In genomic region chr3:22117751-22118346, GRCh38 we compare ENCODE assay signal across 9 cellular contexts.
DNase-seq lines count a peak whose midpoint lies in the region; ATAC-seq and TF ChIP-seq lines count a peak whose summit lies in the region.
"Had no signal": no experiment of that assay in that cellular context is flagged by ENCODE, and none has a peak within 500 bp of the region (broad histone marks: within the 10 kb centered on the region; RNA-seq: fewer than 3 reads in every experiment).

No MANE protein-coding gene starts in this region.

- DNase-seq in Calu3 (no peak), LHCN-M2 (ENCODE audit: low read depth) (peak; percentile 49), iris pigment epithelial cell (ENCODE audit: low read depth) (peak; percentile 61), left cardiac atrium (no peak)

- no TSS peak for BruUV-seq in Calu3 (replicated peaks; lab: Mats Ljungman, UMichigan)

- peak; percentile 27 for TF ChIP-seq CTCF in Calu3 (IDR thresholded peaks at IDR 0.05; ENCODE audit: unreplicated experiment)
- peak; percentile 89 for TF ChIP-seq CTCF in VCaP (conservative IDR thresholded peaks at IDR 0.05)

- no peaks in the 10 kb centered on the region for H3K36me3 Mint-ChIP-seq in Calu3 (ENCODE audit: insufficient read depth, unreplicated experiment)
- H3K36me3 Mint-ChIP-seq: memory B cell had no signal

- intact Hi-C loops in Calu3 (cut with micrococcal nuclease; ENCODE audit: unreplicated experiment) (loop anchor here (5.0 to 10.0 kb wide), 3 partner anchors 221 to 1893 kb away; partner anchors contain the start of gene ZNF385D), left cardiac atrium (cut with DNase I) (loop anchor here in 1 of 2 donors (5.0 kb wide), 1 partner anchor 1776 kb away; no protein-coding TSS in a partner anchor)

- ATAC-seq in HG03196 (IDR thresholded peaks at IDR 0.05; ENCODE audit: unreplicated experiment) (no peak), GM18867 (IDR thresholded peaks at IDR 0.05; ENCODE audit: unreplicated experiment) (no peak), HG03025 (IDR thresholded peaks at IDR 0.05; ENCODE audit: low FRiP score, unreplicated experiment) (no peak), left cardiac atrium (no peak)

- H3K27me3 Mint-ChIP-seq in Calu3 (ENCODE audit: unreplicated experiment) = no peaks in the 10 kb centered on the region
- H3K27me3 Mint-ChIP-seq: memory B cell had no signal

- CTCF ChIA-PET in Calu3 (lab: Charles Lee) = no interaction called here

- H3K4me1 Mint-ChIP-seq in Calu3 (ENCODE audit: low read depth, unreplicated experiment) = peaks cover 9% of the 10 kb centered on the region
- H3K4me1 Mint-ChIP-seq: memory B cell had no signal

- no peak overlapping the region for H3K27ac ChIP-seq in VCaP

- H3K27ac Mint-ChIP-seq in Calu3 (ENCODE audit: unreplicated experiment) = no peak overlapping the region
- H3K27ac Mint-ChIP-seq: memory B cell had no signal

- H3K9me3 Mint-ChIP-seq in Calu3 (ENCODE audit: low read depth, unreplicated experiment) = no peaks in the 10 kb centered on the region
- H3K9me3 Mint-ChIP-seq: memory B cell had no signal

- no peak overlapping the region for H3K4me3 Mint-ChIP-seq in Calu3 (ENCODE audit: low read depth, unreplicated experiment)
- H3K4me3 Mint-ChIP-seq: memory B cell had no signal

Comparison
In these comparisons a context has a peak if more than half of its experiments do, and no peak if none do; other contexts are left out.
1. DNase-seq: peak in LHCN-M2 (single experiment) and iris pigment epithelial cell (single experiment); none in Calu3 (single experiment) and left cardiac atrium (single experiment).